In genomic region chr17:82241183-82241925, GRCh38 we compare ENCODE assay signal across 8 cellular contexts. TPM values are rescaled to one million over a fixed set of nuclear protein-coding genes. Genes with fewer than 3 reads are reported as not detected.
DNase-seq lines count a peak whose midpoint lies in the region; ATAC-seq, FAIRE-seq and TF ChIP-seq lines count a peak whose summit lies in the region.

No MANE protein-coding gene starts in this region.

- DNase-seq in H54 (ENCODE audit: insufficient read length, low spot score) = peak; percentile 84
- no peak for DNase-seq in T-helper 17 cell
- DNase-seq in dedifferentiated amniotic fluid mesenchymal stem cell (ENCODE audit: extremely low spot score) = peak; percentile 46
- peak; percentile 89 for DNase-seq in medulla oblongata (ENCODE audit: extremely low spot score)
- peak; percentile 38 for DNase-seq in superior temporal gyrus (ENCODE audit: extremely low spot score)
- DNase-seq in germinal center (ENCODE audit: low spot score) = no peak
- no peak for DNase-seq in iPS-NIHi7 (ENCODE audit: extremely low spot score)

- FAIRE-seq in H54 (lab: Jason Lieb, UNC) = no peak

- ATAC-seq in T-helper 17 cell = peak; percentile 55
- no peak for ATAC-seq in HG03521 (IDR thresholded peaks at IDR 0.05; ENCODE audit: unreplicated experiment)

- H3K4me1 Mint-ChIP-seq in T-helper 17 cell = peaks cover 41% of the 10 kb centered on the region

- no peaks in the 10 kb centered on the region for H3K9me3 ChIP-seq in T-helper 17 cell (ENCODE audit: control insufficient read depth, low read length, poor library complexity, severe bottlenecking)

- H3K4me3 Mint-ChIP-seq in T-helper 17 cell = peak overlapping the region; percentile 59

- peak overlapping the region; percentile 84 for H3K27ac Mint-ChIP-seq in T-helper 17 cell

- H3K27me3 Mint-ChIP-seq in T-helper 17 cell = no peaks in the 10 kb centered on the region

- no peak for TF ChIP-seq POLR2A in H54 (IDR thresholded peaks at IDR 0.05; ENCODE audit: low read depth, low read length)

- peaks cover 12% of the 10 kb centered on the region for H3K36me3 Mint-ChIP-seq in T-helper 17 cell (ENCODE audit: low read depth)

RNA-seq across cellular contexts. Expression of gene SLC16A3, which starts 12.5 kb away (rescaled TPM):
- 10 to 100 TPM; 47.2 to 56.2 TPM for total RNA-seq in T-helper 17 cell

RNA-seq across cellular contexts. Expression of gene CCDC57, which starts 28.7 kb away (rescaled TPM):
- 10 to 100 TPM; 79.1 to 89.0 TPM for total RNA-seq in T-helper 17 cell

RNA-seq across cellular contexts. Expression of gene CSNK1D, which starts 32.1 kb away (rescaled TPM):
- total RNA-seq in T-helper 17 cell = 100 to 1,000 TPM; 218 to 273 TPM

Comparison
In these comparisons a context has a peak if more than half of its experiments do, and no peak if none do; other contexts are left out.
1. DNase-seq: peak in H54 (single experiment), dedifferentiated amniotic fluid mesenchymal stem cell (single experiment), medulla oblongata (single experiment) and superior temporal gyrus (single experiment); none in T-helper 17 cell (0 of 3), germinal center (single experiment) and iPS-NIHi7 (single experiment).